Comparison of ENCODE assay signal across 17 cellular contexts in the genomic region with DNA sequence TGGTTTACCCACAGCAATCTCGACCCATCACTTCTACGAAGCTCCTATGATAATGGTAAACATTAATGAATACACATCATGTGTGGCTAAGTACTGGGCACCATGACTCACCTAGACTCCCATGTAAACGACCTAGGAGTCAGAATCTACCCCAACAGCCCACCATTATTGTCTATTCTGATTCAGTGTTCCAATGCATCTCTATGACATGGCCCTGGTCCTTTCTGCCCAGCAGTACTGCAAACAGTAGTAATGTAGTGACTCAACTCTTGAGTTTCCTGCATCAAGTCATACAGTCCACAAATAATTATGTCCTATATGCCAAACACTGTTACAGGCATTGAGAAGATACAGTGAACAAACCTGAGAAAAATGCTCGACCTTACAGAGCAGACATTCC. TPM values are rescaled to one million over a fixed set of nuclear protein-coding genes. Genes with fewer than 3 reads are reported as not detected.
A peak's percentile ranks its signal among the peaks of the same experiment; 100 is the strongest.
DNase-seq lines count a peak whose midpoint lies in the region; ATAC-seq and TF ChIP-seq lines count a peak whose summit lies in the region.
"Had no signal": no experiment of that assay in that cellular context is flagged by ENCODE, and none has a peak within 500 bp of the region (broad histone marks: within the 10 kb centered on the region; RNA-seq: fewer than 3 reads in every experiment).

No MANE protein-coding gene starts in this region.

- CTCF ChIA-PET in activated naive CD4-positive, alpha-beta T cell treated with anti-CD3 and anti-CD28 coated beads, Interleukin-2, amount 10 ng/mL, durations not matched to agents 7 days and 5 days (lab: Charles Lee), result no interaction called here

- peak overlapping the region in 1 of 2 donors; percentile 26 for H3K27ac Mint-ChIP-seq in activated naive CD4-positive, alpha-beta T cell treated with anti-CD3 and anti-CD28 coated beads, Interleukin-2, amount 50 U/mL, for 72 hours
- no peak overlapping the region for H3K27ac Mint-ChIP-seq in activated naive CD4-positive, alpha-beta T cell treated with anti-CD3 and anti-CD28 coated beads, Interleukin-2, amount 10 ng/mL, durations not matched to agents 7 days and 5 days
- H3K27ac Mint-ChIP-seq in endothelial cell (ENCODE audit: unreplicated experiment), result no peak overlapping the region
- H3K27ac Mint-ChIP-seq in stimulated activated memory B cell treated with anti-CD40 and anti-IgM and Interleukin-4, amounts not matched to agents 10 μg/mL and 1 μg/mL and 100 μg/mL, for 72 hours, result peak overlapping the region; percentile 46

- no peak overlapping the region for H3K4me3 ChIP-seq in Karpas-422 (ENCODE audit: low read length)
- H3K4me3 ChIP-seq: HAP-1 had no signal

- peaks cover 75% of the 10 kb centered on the region for H3K79me2 ChIP-seq in Karpas-422 (ENCODE audit: low read length)

- no peaks in the 10 kb centered on the region for H3K9me3 ChIP-seq in Karpas-422 (ENCODE audit: low read length)
- H3K9me3 ChIP-seq: HAP-1 had no signal

- no peak overlapping the region for H3K9ac ChIP-seq in Karpas-422 (ENCODE audit: low read length)

- peaks cover 0 to 38% of the 10 kb centered on the region in 2 donors for H3K36me3 Mint-ChIP-seq in activated naive CD4-positive, alpha-beta T cell treated with anti-CD3 and anti-CD28 coated beads, Interleukin-2, amount 50 U/mL, for 72 hours
- peaks cover 76% of the 10 kb centered on the region for H3K36me3 Mint-ChIP-seq in activated naive CD4-positive, alpha-beta T cell treated with anti-CD3 and anti-CD28 coated beads, Interleukin-2, amount 10 ng/mL, durations not matched to agents 7 days and 5 days
- peaks cover 34% of the 10 kb centered on the region for H3K36me3 Mint-ChIP-seq in endothelial cell (ENCODE audit: low read depth, unreplicated experiment)
- H3K36me3 Mint-ChIP-seq in stimulated activated memory B cell treated with anti-CD40 and anti-IgM and Interleukin-4, amounts not matched to agents 10 μg/mL and 1 μg/mL and 100 μg/mL, for 72 hours, result peaks cover 64% of the 10 kb centered on the region

- TF ChIP-seq CTCF in endothelial cell (IDR thresholded peaks at IDR 0.05; ENCODE audit: unreplicated experiment), result no peak

- H3K27ac ChIP-seq in Karpas-422 (ENCODE audit: low read length), result peak overlapping the region; percentile 44
- H3K27ac ChIP-seq: RWPE1 had no signal

- no peaks in the 10 kb centered on the region for H3K27me3 Mint-ChIP-seq in activated naive CD4-positive, alpha-beta T cell treated with anti-CD3 and anti-CD28 coated beads, Interleukin-2, amount 10 ng/mL, durations not matched to agents 7 days and 5 days
- no peaks in the 10 kb centered on the region for H3K27me3 Mint-ChIP-seq in endothelial cell (ENCODE audit: unreplicated experiment)
- H3K27me3 Mint-ChIP-seq in stimulated activated memory B cell treated with anti-CD40 and anti-IgM and Interleukin-4, amounts not matched to agents 10 μg/mL and 1 μg/mL and 100 μg/mL, for 72 hours, result no peaks in the 10 kb centered on the region

- H3K4me1 Mint-ChIP-seq in activated naive CD4-positive, alpha-beta T cell treated with anti-CD3 and anti-CD28 coated beads, Interleukin-2, amount 10 ng/mL, durations not matched to agents 7 days and 5 days, result peaks cover 6% of the 10 kb centered on the region
- H3K4me1 Mint-ChIP-seq in endothelial cell (ENCODE audit: unreplicated experiment), result peaks cover 9% of the 10 kb centered on the region
- H3K4me1 Mint-ChIP-seq in stimulated activated memory B cell treated with anti-CD40 and anti-IgM and Interleukin-4, amounts not matched to agents 10 μg/mL and 1 μg/mL and 100 μg/mL, for 72 hours, result peaks cover 53% of the 10 kb centered on the region

- H2AFZ ChIP-seq in Karpas-422 (ENCODE audit: low read length), result no peak overlapping the region

- no peaks in the 10 kb centered on the region for H3K9me2 ChIP-seq in Karpas-422 (replicated peaks; ENCODE audit: insufficient read depth, low read length)

- H3K9me3 Mint-ChIP-seq in activated naive CD4-positive, alpha-beta T cell treated with anti-CD3 and anti-CD28 coated beads, Interleukin-2, amount 50 U/mL, for 72 hours, result no peaks in the 10 kb centered on the region
- H3K9me3 Mint-ChIP-seq in activated naive CD4-positive, alpha-beta T cell treated with anti-CD3 and anti-CD28 coated beads, Interleukin-2, amount 10 ng/mL, durations not matched to agents 7 days and 5 days, result no peaks in the 10 kb centered on the region
- H3K9me3 Mint-ChIP-seq in endothelial cell (ENCODE audit: unreplicated experiment), result no peaks in the 10 kb centered on the region
- peaks cover 15% of the 10 kb centered on the region for H3K9me3 Mint-ChIP-seq in stimulated activated memory B cell treated with anti-CD40 and anti-IgM and Interleukin-4, amounts not matched to agents 10 μg/mL and 1 μg/mL and 100 μg/mL, for 72 hours

- peak overlapping the region; percentile 13 for H3K4me2 ChIP-seq in Karpas-422 (ENCODE audit: low read depth, low read length, poor library complexity, severe bottlenecking)

- peaks cover 68% of the 10 kb centered on the region for H3K36me3 ChIP-seq in Karpas-422 (ENCODE audit: insufficient read depth, low read length)

- ATAC-seq in activated naive CD4-positive, alpha-beta T cell treated with anti-CD3 and anti-CD28 coated beads, Interleukin-2, amount 50 U/mL, for 72 hours, result peak; percentile 89 to 95
- ATAC-seq in stimulated activated memory B cell treated with anti-CD40 and anti-IgM and Interleukin-4, amounts not matched to agents 10 μg/mL and 1 μg/mL and 100 μg/mL, for 72 hours, result no peak
- no peak for ATAC-seq in GM18505 (IDR thresholded peaks at IDR 0.05; ENCODE audit: unreplicated experiment)

- no peaks in the 10 kb centered on the region for H4K20me1 ChIP-seq in Karpas-422 (ENCODE audit: insufficient read depth, low read depth, low read length)

- DNase-seq in activated naive CD4-positive, alpha-beta T cell treated with anti-CD3 and anti-CD28 coated beads, Interleukin-2, amount 50 U/mL, for 72 hours (ENCODE audit: low spot score in 2 of 2), result no peak
- DNase-seq in activated naive CD4-positive, alpha-beta T cell treated with anti-CD3 and anti-CD28 coated beads, Interleukin-2, amount 10 ng/mL, durations not matched to agents 7 days and 5 days, result no peak
- DNase-seq in Karpas-422 (no peak), endothelial cell (ENCODE audit: low spot score) (no peak), NOMO-1 treated with dmso at 0.1 percent for 144 hours (lab: John Stamatoyannopoulos, UW; ENCODE audit: unreplicated experiment) (no peak)
- no peak for DNase-seq in stimulated activated CD4-positive, alpha-beta T cell treated with anti-CD3 and anti-CD28 coated beads, Interleukin-4, amount 100 ng/mL, for 24 hours
- DNase-seq: amniotic stem cell; erythroblast; GDM1; glutamatergic neuron; NCI-H1092 treated with DMSO at 0.1 percent for 48 hours; NCI-H82; stimulated activated naive CD4-positive, alpha-beta T cell treated with Interleukin-2 at 50 U/mL for 16 hours had no signal

- H3K4me1 ChIP-seq in Karpas-422 (ENCODE audit: low read length), result peaks cover 50% of the 10 kb centered on the region
- H3K4me1 ChIP-seq: HAP-1 had no signal

- no peaks in the 10 kb centered on the region for H3K27me3 ChIP-seq in Karpas-422 (ENCODE audit: low read length)

- H3K4me3 Mint-ChIP-seq in activated naive CD4-positive, alpha-beta T cell treated with anti-CD3 and anti-CD28 coated beads, Interleukin-2, amount 10 ng/mL, durations not matched to agents 7 days and 5 days, result no peak overlapping the region
- peak overlapping the region; percentile 28 for H3K4me3 Mint-ChIP-seq in endothelial cell (ENCODE audit: unreplicated experiment)
- H3K4me3 Mint-ChIP-seq in stimulated activated memory B cell treated with anti-CD40 and anti-IgM and Interleukin-4, amounts not matched to agents 10 μg/mL and 1 μg/mL and 100 μg/mL, for 72 hours, result no peak overlapping the region

- no peak for TF ChIP-seq POLR2A in GM18505 (IDR thresholded peaks at IDR 0.05; ENCODE audit: borderline replicate concordance, extremely low read depth, insufficient read depth, insufficient read length)

RNA-seq across cellular contexts. Expression of a gene that starts 14.6 kb away (rescaled TPM):
- 10 to 100 TPM; 38.7 to 57.9 TPM for total RNA-seq in activated naive CD4-positive, alpha-beta T cell treated with anti-CD3 and anti-CD28 coated beads, Interleukin-2, amount 50 U/mL, for 72 hours
- total RNA-seq in Karpas-422 (2014; rRNA removed; shearing (Covaris generic); ENCODE audit: low replicate concordance), result 27.4 and 29.4 TPM in 2 replicates
- 34.6 TPM for total RNA-seq in endothelial cell (ENCODE audit: unreplicated experiment)

Comparison
In these comparisons a context has a peak if more than half of its experiments do, and no peak if none do; other contexts are left out.
1. ATAC-seq: peak in activated naive CD4-positive, alpha-beta T cell treated with anti-CD3 and anti-CD28 coated beads, Interleukin-2, amount 50 U/mL, for 72 hours (2 of 2); none in stimulated activated memory B cell treated with anti-CD40 and anti-IgM and Interleukin-4, amounts not matched to agents 10 μg/mL and 1 μg/mL and 100 μg/mL, for 72 hours (single experiment) and GM18505 (single experiment).